In the genomic region with DNA sequence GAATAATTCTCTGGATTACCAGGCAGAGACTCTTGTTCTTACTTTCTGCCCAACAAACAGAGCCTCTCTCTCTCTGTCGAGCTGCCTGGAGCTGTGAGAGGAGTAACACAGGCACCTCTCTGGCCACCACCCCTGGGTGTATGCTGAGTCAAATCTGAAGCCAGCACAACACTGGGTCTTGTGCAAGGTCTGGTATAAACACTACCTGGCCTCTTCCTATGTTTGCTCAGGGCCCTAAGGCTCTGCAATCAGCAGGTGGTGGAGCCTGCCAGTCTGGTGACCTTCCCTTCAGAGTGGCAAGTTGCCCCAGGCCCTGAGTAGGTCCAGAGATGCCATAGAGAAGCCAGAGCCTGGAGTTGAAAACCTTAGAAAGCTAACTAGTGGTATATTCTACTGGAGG, we compare ENCODE assay signal across 23 cellular contexts.
DNase-seq lines count a peak whose midpoint lies in the region; ATAC-seq and TF ChIP-seq lines count a peak whose summit lies in the region.
"Had no signal": no experiment of that assay in that cellular context is flagged by ENCODE, and none has a peak within 500 bp of the region (broad histone marks: within the 10 kb centered on the region; RNA-seq: fewer than 3 reads in every experiment).

No MANE protein-coding gene starts in this region.

- no peak overlapping the region for H3K18ac ChIP-seq in neuronal stem cell (ENCODE audit: low read length)

- H3K14ac ChIP-seq in neuronal stem cell (ENCODE audit: low read length), result no peak overlapping the region

- H4K91ac ChIP-seq in neuronal stem cell (ENCODE audit: low read depth, low read length, poor library complexity), result no peak overlapping the region

- intact Hi-C loops in MCF 10A (cut with micrococcal nuclease) (no loop called here), breast epithelium (cut with DNase I; ENCODE audit: low total_unique reads) (no loop called here)

- H4K8ac ChIP-seq in neuronal stem cell (ENCODE audit: low read depth, low read length), result no peak overlapping the region

- H3K4me1 Mint-ChIP-seq in MCF 10A (ENCODE audit: insufficient read depth, unreplicated experiment), result no peaks in the 10 kb centered on the region

- WGBS in neuronal stem cell (ENCODE audit: extremely low coverage in 2 of 2, insufficient read length in 2 of 2, insufficient replicate concordance in 1 of 2), 2 donors, result no CpG with 5 or more reads among the region's 1 CpG

- H3K27ac ChIP-seq in breast epithelium (no peak overlapping the region), neuronal stem cell (replicated peaks; ENCODE audit: low read length) (no peak overlapping the region)
- H3K27ac ChIP-seq: SJCRH30 had no signal

- TF ChIP-seq POLR2A in breast epithelium (IDR thresholded peaks at IDR 0.05), result no peak

- ATAC-seq in GM18867 (IDR thresholded peaks at IDR 0.05; ENCODE audit: unreplicated experiment) (no peak), HG03280 (IDR thresholded peaks at IDR 0.05; ENCODE audit: unreplicated experiment) (no peak)
- ATAC-seq: K562, Panc1 had no signal

- H3K23ac ChIP-seq in neuronal stem cell (ENCODE audit: low read depth, low read length, poor library complexity), result no peak overlapping the region

- no peak overlapping the region for H3K4me2 ChIP-seq in neuronal stem cell (ENCODE audit: insufficient read depth, low read length, poor library complexity, severe bottlenecking)

- no peaks in the 10 kb centered on the region for H3K36me3 ChIP-seq in breast epithelium
- H3K36me3 ChIP-seq in neuronal stem cell (replicated peaks in 1 of 2; ENCODE audit: control insufficient read depth in 2 of 2, insufficient read depth in 2 of 2, low read length in 2 of 2), result no peaks in the 10 kb centered on the region
- H3K36me3 ChIP-seq: SJCRH30 had no signal

- no peak overlapping the region for H2BK12ac ChIP-seq in neuronal stem cell (ENCODE audit: low read length)

- H3K4me1 ChIP-seq in breast epithelium (no peaks in the 10 kb centered on the region), neuronal stem cell (ENCODE audit: control insufficient read depth in 2 of 2, insufficient read depth in 1 of 2, low read depth in 1 of 2, low read length in 2 of 2) (no peaks in the 10 kb centered on the region)
- H3K4me1 ChIP-seq: Caco-2, SJCRH30 had no signal

- no peaks in the 10 kb centered on the region for H3K79me1 ChIP-seq in neuronal stem cell (ENCODE audit: low read depth, low read length)

- H3K9me3 Mint-ChIP-seq in MCF 10A (ENCODE audit: unreplicated experiment), result peaks cover 7% of the 10 kb centered on the region
- H3K9me3 Mint-ChIP-seq: CD4-positive, alpha-beta T cell had no signal

- TF ChIP-seq CTCF in MCF 10A (IDR thresholded peaks at IDR 0.05; ENCODE audit: unreplicated experiment) (no peak), breast epithelium (IDR thresholded peaks at IDR 0.05) (no peak), epithelial cell of esophagus (IDR thresholded peaks at IDR 0.05; ENCODE audit: insufficient read depth, low read depth, low read length, missing control alignments) (no peak)

- peak; percentile 53 for DNase-seq in MCF 10A (ENCODE audit: unreplicated experiment)
- no peak for DNase-seq in breast epithelium (ENCODE audit: low spot score in 2 of 2)
- peak; percentile 51 for DNase-seq in H4 (ENCODE audit: low spot score)
- DNase-seq in epithelial cell of esophagus (ENCODE audit: low read depth), result peak; percentile 5
- no peak for DNase-seq in DMS79 treated with DMSO at 0.1 percent for 48 hours (lab: John Stamatoyannopoulos, UW)
- no peak for DNase-seq in neuronal stem cell (ENCODE audit: low spot score)
- DNase-seq: CD4-positive, alpha-beta T cell; DMS 273 treated with DMSO at 0.1 percent for 48 hours; GF-D8; H7; MV-4-11; NCI-H1105 treated with DMSO at 0.1 percent for 48 hours; NCI-H1930; NCI-H2227 treated with DMSO at 0.1 percent for 48 hours; NCI-H510A; NCI-H774; NK-92 treated with Interleukin-12 subunit alpha and Interleukin-12 subunit beta, amount 100 ng/mL, for 24 hours; SJCRH30 had no signal

- H3K4me3 ChIP-seq in breast epithelium (no peak overlapping the region), epithelial cell of esophagus (ENCODE audit: low read length) (no peak overlapping the region), neuronal stem cell (ENCODE audit: low read length in 2 of 2) (no peak overlapping the region)
- H3K4me3 ChIP-seq: K562, SJCRH30 had no signal

- no peak overlapping the region for H2BK5ac ChIP-seq in neuronal stem cell (ENCODE audit: low read length)

- H3K9me3 ChIP-seq in breast epithelium, result no peaks in the 10 kb centered on the region
- H3K9me3 ChIP-seq in neuronal stem cell (replicated peaks in 1 of 2; ENCODE audit: control insufficient read depth in 2 of 2, insufficient read depth in 1 of 2, low read depth in 1 of 2, low read length in 2 of 2), result no peaks in the 10 kb centered on the region
- H3K9me3 ChIP-seq: Caco-2, SJCRH30 had no signal

- no peaks in the 10 kb centered on the region for H3K36me3 Mint-ChIP-seq in MCF 10A (ENCODE audit: insufficient read depth, unreplicated experiment)

- BruUV-seq in MCF 10A (replicated peaks; lab: Mats Ljungman, UMichigan), result no TSS peak

- H3K4me3 Mint-ChIP-seq in MCF 10A (ENCODE audit: unreplicated experiment), result no peak overlapping the region
- H3K4me3 Mint-ChIP-seq: CD4-positive, alpha-beta T cell had no signal

- no peak overlapping the region for H2BK15ac ChIP-seq in neuronal stem cell (ENCODE audit: low read length)

- no peak overlapping the region for H3K4ac ChIP-seq in neuronal stem cell (ENCODE audit: low read length)

- no peak overlapping the region for H3K9ac ChIP-seq in neuronal stem cell (ENCODE audit: low read depth, low read length, poor library complexity)

- H3K27me3 Mint-ChIP-seq in MCF 10A (ENCODE audit: insufficient read depth, unreplicated experiment), result no peaks in the 10 kb centered on the region
- H3K27me3 Mint-ChIP-seq: CD4-positive, alpha-beta T cell had no signal

- no peak overlapping the region for H2BK120ac ChIP-seq in neuronal stem cell (ENCODE audit: low read depth, low read length)

- CTCF ChIA-PET in MCF 10A (lab: Yijun Ruan, JAX), result interaction anchor here (0.7 kb wide), 1 partner anchor 20 kb away, joined by 3 read pairs; no protein-coding TSS in a partner anchor

- no peak overlapping the region for H3K27ac Mint-ChIP-seq in MCF 10A (ENCODE audit: low read depth, unreplicated experiment)
- H3K27ac Mint-ChIP-seq: CD4-positive, alpha-beta T cell had no signal

- H3K27me3 ChIP-seq in breast epithelium, result peaks cover 0 to 9% of the 10 kb centered on the region in 2 donors
- H3K27me3 ChIP-seq in neuronal stem cell (ENCODE audit: control insufficient read depth in 3 of 3, insufficient read depth in 3 of 3, low read depth in 1 of 3, low read length in 3 of 3), result no peaks in the 10 kb centered on the region
- H3K27me3 ChIP-seq: SJCRH30 had no signal

- H2AK5ac ChIP-seq in neuronal stem cell (ENCODE audit: low read depth, low read length), result no peak overlapping the region

- no peak overlapping the region for H2AFZ ChIP-seq in neuronal stem cell (ENCODE audit: low read length)

- POLR2A ChIA-PET in MCF 10A (lab: Yijun Ruan, JAX), result interaction anchor here (1.0 kb wide), 1 partner anchor 153 kb away, joined by 4 read pairs; no protein-coding TSS in a partner anchor

Comparison
In these comparisons a context has a peak if more than half of its experiments do, and no peak if none do; other contexts are left out.
1. DNase-seq: peak in MCF 10A (single experiment), H4 (single experiment) and epithelial cell of esophagus (single experiment); none in breast epithelium (0 of 2), DMS79 treated with DMSO at 0.1 percent for 48 hours (single experiment) and neuronal stem cell (single experiment).